8 cellular contexts compared by ENCODE assay signal in genomic region chr9:127123239-127123935, GRCh38. TPM values are rescaled to one million over a fixed set of nuclear protein-coding genes. Genes with fewer than 3 reads are reported as not detected.
DNase-seq lines count a peak whose midpoint lies in the region; ATAC-seq and TF ChIP-seq lines count a peak whose summit lies in the region.

No MANE protein-coding gene starts in this region.

- no peaks in the 10 kb centered on the region; the same call in 1 of the 2 replicates for H3K27me3 ChIP-seq in H7 (ENCODE audit: control insufficient read depth, insufficient read depth, low read length)
- no peaks in the 10 kb centered on the region for H3K27me3 ChIP-seq in RWPE2 (ENCODE audit: insufficient read depth, poor library complexity, severe bottlenecking)
- peaks cover 0 to 29% (median 0%) of the 10 kb centered on the region in 7 donors for H3K27me3 ChIP-seq in heart right ventricle
- H3K27me3 ChIP-seq in psoas muscle (ENCODE audit: insufficient read depth in 3 of 3, low read length in 2 of 3): no peaks in the 10 kb centered on the region

- TF ChIP-seq CTCF in RWPE2 (IDR thresholded peaks at IDR 0.05; ENCODE audit: poor library complexity, severe bottlenecking): no peak
- TF ChIP-seq CTCF in heart right ventricle (IDR thresholded peaks at IDR 0.05): no peak
- no peak for TF ChIP-seq CTCF in psoas muscle (IDR thresholded peaks at IDR 0.05)

- H3K27me3 Mint-ChIP-seq in activated CD4-positive, alpha-beta T cell treated with anti-CD3 and anti-CD28 coated beads for 36 hours: peaks cover 34% of the 10 kb centered on the region

- H3K4me3 Mint-ChIP-seq in activated CD4-positive, alpha-beta T cell treated with anti-CD3 and anti-CD28 coated beads for 36 hours: no peak overlapping the region

- DNase-seq in H7 (no peak), RWPE2 (ENCODE audit: low spot score) (peak; percentile 45), heart right ventricle (no peak), psoas muscle (peak in 1 of 2 donors; percentile 62), HuH-7.5 (ENCODE audit: low spot score) (no peak)
- DNase-seq in activated CD4-positive, alpha-beta T cell treated with anti-CD3 and anti-CD28 coated beads for 36 hours: no peak

- H3K36me3 Mint-ChIP-seq in activated CD4-positive, alpha-beta T cell treated with anti-CD3 and anti-CD28 coated beads for 36 hours (ENCODE audit: low read depth): no peaks in the 10 kb centered on the region

- CTCF ChIA-PET in activated CD4-positive, alpha-beta T cell treated with anti-CD3 and anti-CD28 coated beads for 36 hours (lab: Charles Lee): interaction anchor here (0.6 to 0.7 kb wide), 2 partner anchors 31 to 74 kb away, joined by 3 to 4 read pairs; no protein-coding TSS in a partner anchor

- no peaks in the 10 kb centered on the region for H3K4me1 Mint-ChIP-seq in activated CD4-positive, alpha-beta T cell treated with anti-CD3 and anti-CD28 coated beads for 36 hours

- ATAC-seq in RWPE2 (ENCODE audit: low read depth) (no peak), heart right ventricle (no peak), psoas muscle (peak in 1 of 4 donors; percentile 2), GM21390 (IDR thresholded peaks at IDR 0.05; ENCODE audit: unreplicated experiment) (no peak), HG03469 (IDR thresholded peaks at IDR 0.05; ENCODE audit: unreplicated experiment) (no peak)
- no peak for ATAC-seq in activated CD4-positive, alpha-beta T cell treated with anti-CD3 and anti-CD28 coated beads for 36 hours

- H3K9me3 Mint-ChIP-seq in activated CD4-positive, alpha-beta T cell treated with anti-CD3 and anti-CD28 coated beads for 36 hours (ENCODE audit: low read depth): no peaks in the 10 kb centered on the region

- POLR2A ChIA-PET in activated CD4-positive, alpha-beta T cell treated with anti-CD3 and anti-CD28 coated beads for 36 hours (lab: Charles Lee): interaction anchor here (0.7 kb wide), 1 partner anchor 41 kb away, joined by 3 read pairs; no protein-coding TSS in a partner anchor

- H3K4me3 ChIP-seq in H7 (ENCODE audit: insufficient read depth, low read depth, low read length) (peak overlapping the region; percentile 51; the same call in 1 of the 2 replicates), RWPE2 (ENCODE audit: severe bottlenecking) (no peak overlapping the region), heart right ventricle (peak overlapping the region in 9 of 10 donors; percentile 50 to 94 (median 77)), psoas muscle (peak overlapping the region; percentile 91)

- no peaks in the 10 kb centered on the region for H3K9me3 ChIP-seq in RWPE2 (ENCODE audit: severe bottlenecking)
- no peaks in the 10 kb centered on the region for H3K9me3 ChIP-seq in heart right ventricle
- H3K9me3 ChIP-seq in psoas muscle: no peaks in the 10 kb centered on the region

- H3K27ac ChIP-seq in RWPE2 (ENCODE audit: poor library complexity, severe bottlenecking) (no peak overlapping the region), heart right ventricle (peak overlapping the region; percentile 26 to 98 (median 90)), psoas muscle (peak overlapping the region; percentile 92)

- intact Hi-C loops in heart right ventricle (cut with DNase I): loop anchor here in 5 of 10 donors (5.0 to 10.0 kb wide), 6 partner anchors 46 to 159 kb away; no protein-coding TSS in a partner anchor
- intact Hi-C loops in psoas muscle (cut with DNase I): loop anchor here in 1 of 2 donors (5.0 kb wide), 4 partner anchors 66 to 156 kb away; no protein-coding TSS in a partner anchor
- intact Hi-C loops in activated CD4-positive, alpha-beta T cell treated with anti-CD3 and anti-CD28 coated beads for 36 hours (cut with DNase I, micrococcal nuclease): no loop called here

- H3K36me3 ChIP-seq in H7 (replicated peaks; ENCODE audit: control insufficient read depth, insufficient read depth, low read length) (no peaks in the 10 kb centered on the region), RWPE2 (ENCODE audit: low read depth) (no peaks in the 10 kb centered on the region), heart right ventricle (peaks cover 0 to 20% (median 0%) of the 10 kb centered on the region in 9 donors), psoas muscle (ENCODE audit: insufficient read depth in 1 of 2, low read depth in 1 of 2) (peaks cover 0 to 19% of the 10 kb centered on the region in 2 donors)

- peaks cover 4% of the 10 kb centered on the region for H3K4me1 ChIP-seq in RWPE2 (ENCODE audit: insufficient read depth, poor library complexity, severe bottlenecking)
- peaks cover 9 to 63% (median 39%) of the 10 kb centered on the region in 9 donors for H3K4me1 ChIP-seq in heart right ventricle
- H3K4me1 ChIP-seq in psoas muscle: peaks cover 25% of the 10 kb centered on the region

- no peak overlapping the region for H3K27ac Mint-ChIP-seq in activated CD4-positive, alpha-beta T cell treated with anti-CD3 and anti-CD28 coated beads for 36 hours

- WGBS in heart right ventricle, 2 donors: 52 to 55% methylated on average over 9 of the region's 9 CpGs
- 43 to 53% (median 43%) methylated on average over 9 of the region's 9 CpGs for WGBS in psoas muscle, 3 donors

RNA-seq across cellular contexts. Expression of gene ANGPTL2, which starts 1.0 kb away (rescaled TPM):
- total RNA-seq in H7 (2014; rRNA removed; shearing (Covaris generic)): 4.7 and 8.3 TPM in 2 replicates
- total RNA-seq in heart right ventricle (10 to 100 TPM; 24.2 to 73.5 (median 45.2) TPM), psoas muscle (100 to 1,000 TPM in 1 of 4 donors, 10 to 100 TPM in 3; 12.6 to 208 (median 19.0) TPM)
- polyA plus RNA-seq in heart right ventricle (10 to 100 TPM; 16.2 to 22.6 TPM), psoas muscle (10 to 100 TPM in 2 of 3 donors, 1 to 10 TPM in 1; 8.9 to 22.3 (median 11.2) TPM)
- total RNA-seq in activated CD4-positive, alpha-beta T cell treated with anti-CD3 and anti-CD28 coated beads for 36 hours: not detected
